ENCODE assay signal across 10 cellular contexts in genomic region chr5:78367318-78367991, GRCh38. TPM values are rescaled to one million over a fixed set of nuclear protein-coding genes. Genes with fewer than 3 reads are reported as not detected.
DNase-seq lines count a peak whose midpoint lies in the region; ATAC-seq and TF ChIP-seq lines count a peak whose summit lies in the region.
"Had no signal": no experiment of that assay in that cellular context is flagged by ENCODE, and none has a peak within 500 bp of the region (broad histone marks: within the 10 kb centered on the region; RNA-seq: fewer than 3 reads in every experiment).

No MANE protein-coding gene starts in this region.

- ATAC-seq in GM23338 (peak; percentile 70), foreskin keratinocyte (no peak)

- H3K4me1 Mint-ChIP-seq in GM23338: peaks cover 13% of the 10 kb centered on the region

- no peak overlapping the region for H3K4me3 ChIP-seq in GM12864 (ENCODE audit: low read depth, low read length)
- H3K4me3 ChIP-seq in GM23338: no peak overlapping the region
- H3K4me3 ChIP-seq: lung had no signal

- H3K4me2 ChIP-seq in GM23338: no peak overlapping the region

- H3K9me3 Mint-ChIP-seq in GM23338: no peaks in the 10 kb centered on the region

- H2AFZ ChIP-seq in GM23338: no peak overlapping the region

- H3K36me3 ChIP-seq in GM23338 (ENCODE audit: insufficient read depth): no peaks in the 10 kb centered on the region

- no peak for DNase-seq in GM12864 (ENCODE audit: low read depth)
- peak; percentile 33 for DNase-seq in GM23338 (ENCODE audit: low spot score)
- peak; percentile 44 for DNase-seq in NCI-H345 (lab: John Stamatoyannopoulos, UW)
- DNase-seq in foreskin keratinocyte: no peak
- DNase-seq in DMS153 (lab: John Stamatoyannopoulos, UW): no peak
- no peak for DNase-seq in activated CD4-positive, alpha-beta T cell treated with anti-CD3 and anti-CD28 coated beads for 4 hours
- DNase-seq in NK-92 treated with Interleukin-12 subunit alpha and Interleukin-12 subunit beta, amount 100 ng/mL, for 24 hours (lab: John Stamatoyannopoulos, UW): no peak
- DNase-seq in AG08395 (ENCODE audit: low spot score): no peak
- DNase-seq: activated CD4-positive, CD25-positive, alpha-beta regulatory T cell treated with anti-CD3 and anti-CD28 coated beads, Interleukin-2, amount 50 U/mL, for 72 hours had no signal

- H4K20me1 ChIP-seq in GM23338 (replicated peaks; ENCODE audit: insufficient read depth): 0 out of 2 replicates have a peak, but pooled peaks cover 21% of the 10 kb centered on the region

- H3F3A ChIP-seq in GM23338 (replicated peaks; ENCODE audit: low read depth): no peaks in the 10 kb centered on the region

- no peak overlapping the region for H3K4me3 Mint-ChIP-seq in GM23338

- H3K9me2 ChIP-seq in GM23338 (ENCODE audit: insufficient read depth): no peaks in the 10 kb centered on the region

- no peaks in the 10 kb centered on the region for H3K27me3 ChIP-seq in GM23338 (ENCODE audit: insufficient read depth)
- H3K27me3 ChIP-seq in foreskin keratinocyte: no peaks in the 10 kb centered on the region

- TF ChIP-seq CTCF in GM12864 (IDR thresholded peaks at IDR 0.05; ENCODE audit: low read depth, low read length, missing control alignments) (peak; percentile 27), GM23338 (conservative IDR thresholded peaks at IDR 0.05; ENCODE audit: low read depth in 2 of 2) (no peak), foreskin keratinocyte (conservative IDR thresholded peaks at IDR 0.05) (peak; percentile 13)

- H3K27ac ChIP-seq in GM23338 (ENCODE audit: low read depth): no peak overlapping the region
- H3K27ac ChIP-seq in foreskin keratinocyte: no peak overlapping the region

- no peaks in the 10 kb centered on the region for H3K36me3 Mint-ChIP-seq in GM23338 (ENCODE audit: low read depth)

- H3K79me2 ChIP-seq in GM23338 (replicated peaks; ENCODE audit: insufficient read depth): peaks cover 96% of the 10 kb centered on the region

- no peak overlapping the region for H3K27ac Mint-ChIP-seq in GM23338

- peaks cover 4% of the 10 kb centered on the region for H3K27me3 Mint-ChIP-seq in GM23338 (ENCODE audit: insufficient read depth, low read depth, poor library complexity)

- H3K4me1 ChIP-seq in GM23338 (ENCODE audit: insufficient read depth): peaks cover under 1% of the 10 kb centered on the region; the same call in 1 of the 2 replicates
- H3K4me1 ChIP-seq in foreskin keratinocyte: no peaks in the 10 kb centered on the region

TF ChIP-seq in GM23338, 12 proteins besides CTCF, POLR2A, EP300 and RAD21:
- no peak for TF ChIP-seq EZH2phosphoT487 (IDR thresholded peaks at IDR 0.05; ENCODE audit: unreplicated experiment)
- TF ChIP-seq ZNF331 (CRISPR knock-in tag; IDR thresholded peaks at IDR 0.05; ENCODE audit: low read depth): no peak
- TF ChIP-seq EZH2 (IDR thresholded peaks at IDR 0.05; ENCODE audit: low read depth, unreplicated experiment): no peak
- no peak for TF ChIP-seq CREB1 (CRISPR knock-in tag; IDR thresholded peaks at IDR 0.05; ENCODE audit: low read depth)
- TF ChIP-seq POLR2AphosphoS5 (IDR thresholded peaks at IDR 0.05; ENCODE audit: low read depth): no peak
- TF ChIP-seq ZNF462 (CRISPR knock-in tag; IDR thresholded peaks at IDR 0.05): no peak
- TF ChIP-seq ZNF114 (CRISPR knock-in tag; IDR thresholded peaks at IDR 0.05): no peak
- TF ChIP-seq STAT1 (IDR thresholded peaks at IDR 0.05; ENCODE audit: unreplicated experiment): no peak
- no peak for TF ChIP-seq NANOG (IDR thresholded peaks at IDR 0.05; ENCODE audit: borderline replicate concordance)
- TF ChIP-seq, protein P1, sequence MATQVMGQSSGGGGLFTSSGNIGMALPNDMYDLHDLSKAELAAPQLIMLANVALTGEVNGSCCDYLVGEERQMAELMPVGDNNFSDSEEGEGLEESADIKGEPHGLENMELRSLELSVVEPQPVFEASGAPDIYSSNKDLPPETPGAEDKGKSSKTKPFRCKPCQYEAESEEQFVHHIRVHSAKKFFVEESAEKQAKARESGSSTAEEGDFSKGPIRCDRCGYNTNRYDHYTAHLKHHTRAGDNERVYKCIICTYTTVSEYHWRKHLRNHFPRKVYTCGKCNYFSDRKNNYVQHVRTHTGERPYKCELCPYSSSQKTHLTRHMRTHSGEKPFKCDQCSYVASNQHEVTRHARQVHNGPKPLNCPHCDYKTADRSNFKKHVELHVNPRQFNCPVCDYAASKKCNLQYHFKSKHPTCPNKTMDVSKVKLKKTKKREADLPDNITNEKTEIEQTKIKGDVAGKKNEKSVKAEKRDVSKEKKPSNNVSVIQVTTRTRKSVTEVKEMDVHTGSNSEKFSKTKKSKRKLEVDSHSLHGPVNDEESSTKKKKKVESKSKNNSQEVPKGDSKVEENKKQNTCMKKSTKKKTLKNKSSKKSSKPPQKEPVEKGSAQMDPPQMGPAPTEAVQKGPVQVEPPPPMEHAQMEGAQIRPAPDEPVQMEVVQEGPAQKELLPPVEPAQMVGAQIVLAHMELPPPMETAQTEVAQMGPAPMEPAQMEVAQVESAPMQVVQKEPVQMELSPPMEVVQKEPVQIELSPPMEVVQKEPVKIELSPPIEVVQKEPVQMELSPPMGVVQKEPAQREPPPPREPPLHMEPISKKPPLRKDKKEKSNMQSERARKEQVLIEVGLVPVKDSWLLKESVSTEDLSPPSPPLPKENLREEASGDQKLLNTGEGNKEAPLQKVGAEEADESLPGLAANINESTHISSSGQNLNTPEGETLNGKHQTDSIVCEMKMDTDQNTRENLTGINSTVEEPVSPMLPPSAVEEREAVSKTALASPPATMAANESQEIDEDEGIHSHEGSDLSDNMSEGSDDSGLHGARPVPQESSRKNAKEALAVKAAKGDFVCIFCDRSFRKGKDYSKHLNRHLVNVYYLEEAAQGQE (IDR thresholded peaks at IDR 0.05; ENCODE audit: unreplicated experiment): no peak

RNA-seq across cellular contexts. Expression of gene SCAMP1, which starts 7.0 kb away (rescaled TPM):
- 53.0 and 53.9 TPM in 2 replicates for total RNA-seq in GM23338 (2014; rRNA removed; shearing (Covaris generic))
- polyA plus RNA-seq in GM23338 (2016; fragmentation: Nextera tagmentation; extraction: Ambion mirVana): 22.1 and 26.8 TPM in 2 replicates
- 25.4 and 31.5 TPM in 2 replicates for total RNA-seq in foreskin keratinocyte
- 8.6 and 9.8 TPM in 2 replicates for polyA plus RNA-seq in foreskin keratinocyte

Comparison
In these comparisons a context has a peak if more than half of its experiments do, and no peak if none do; other contexts are left out.
1. DNase-seq: peak in GM23338 (single experiment) and NCI-H345 (single experiment); none in GM12864 (single experiment), foreskin keratinocyte (0 of 2), DMS153 (single experiment), activated CD4-positive, alpha-beta T cell treated with anti-CD3 and anti-CD28 coated beads for 4 hours (0 of 2), NK-92 treated with Interleukin-12 subunit alpha and Interleukin-12 subunit beta, amount 100 ng/mL, for 24 hours (single experiment) and AG08395 (single experiment).
2. CTCF ChIP-seq: peak in GM12864 (single experiment) and foreskin keratinocyte (single experiment); none in GM23338 (0 of 2).